ENCODE assay signal across 21 cellular contexts in the genomic region with DNA sequence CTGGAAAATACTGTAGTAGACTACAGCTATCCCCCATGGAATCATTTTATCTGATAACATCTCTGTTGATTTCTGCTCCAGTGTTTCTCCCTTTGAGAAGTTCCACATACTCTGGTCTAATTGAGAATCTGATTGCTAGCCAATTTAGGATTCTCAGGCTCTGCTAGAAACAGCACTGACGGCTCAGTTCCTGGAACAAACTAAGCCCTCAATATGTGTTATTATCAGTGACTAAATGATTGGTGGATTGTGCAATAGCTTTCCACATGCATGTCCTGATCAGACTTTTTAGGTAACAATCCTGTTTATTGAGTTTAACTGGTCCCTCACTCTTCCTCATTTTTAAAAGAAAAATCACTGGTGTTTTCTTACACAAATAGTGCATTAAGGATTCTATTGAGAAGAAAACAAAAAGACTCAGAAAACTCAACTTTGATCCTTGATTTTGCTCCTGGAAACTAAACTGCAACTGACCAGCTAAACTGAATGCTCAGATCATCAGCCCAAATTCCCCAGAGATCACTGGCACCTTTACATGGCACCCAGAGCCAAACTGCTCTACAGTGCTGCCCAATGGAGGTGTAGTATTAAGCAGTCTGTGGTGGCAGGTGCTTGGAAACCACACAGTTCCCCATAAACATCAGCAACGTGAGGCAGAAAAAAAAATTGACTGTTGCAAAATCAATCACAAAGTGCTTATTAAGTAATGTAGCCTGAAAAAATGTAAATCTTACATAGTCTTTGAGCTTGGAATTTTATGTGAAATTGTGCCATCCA.
DNase-seq lines count a peak whose midpoint lies in the region; ATAC-seq, FAIRE-seq and TF ChIP-seq lines count a peak whose summit lies in the region.
"Had no signal": no experiment of that assay in that cellular context is flagged by ENCODE, and none has a peak within 500 bp of the region (broad histone marks: within the 10 kb centered on the region; RNA-seq: fewer than 3 reads in every experiment).

No MANE protein-coding gene starts in this region.

- BruUV-seq in IMR-90 (replicated peaks; lab: Mats Ljungman, UMichigan) = no TSS peak

- H2AK5ac ChIP-seq in IMR-90 (ENCODE audit: low read depth, low read length) (no peak overlapping the region), H1 (ENCODE audit: low read depth, low read length) (no peak overlapping the region)

- H3K18ac ChIP-seq in IMR-90 (ENCODE audit: low read depth, low read length) (no peak overlapping the region), H1 (ENCODE audit: extremely low read depth, low read length) (no peak overlapping the region)

- H3K23ac ChIP-seq in IMR-90 (ENCODE audit: low read depth, low read length) (no peak overlapping the region), H1 (ENCODE audit: insufficient read length) (no peak overlapping the region)

- H4K8ac ChIP-seq in IMR-90 (ENCODE audit: low read depth in 2 of 2, low read length in 2 of 2) (no peak overlapping the region), H1 (ENCODE audit: extremely low read depth, insufficient read depth, low read length) (no peak overlapping the region)

- no peak overlapping the region for H3K14ac ChIP-seq in IMR-90 (replicated peaks; ENCODE audit: low read depth, low read length)
- no peak overlapping the region for H3K14ac ChIP-seq in H1 (ENCODE audit: insufficient read length)

- H3K27ac ChIP-seq in IMR-90 (ENCODE audit: insufficient read depth, low read length) = no peak overlapping the region
- H3K27ac ChIP-seq in H1 (ENCODE audit: low read depth, low read length) = no peak overlapping the region
- H3K27ac ChIP-seq: C4-2B, PC-9, RWPE1, SJCRH30 had no signal

- ATAC-seq in IMR-90 (ENCODE audit: low read depth) (no peak), sciatic nerve (peak; percentile 30), GM18867 (IDR thresholded peaks at IDR 0.05; ENCODE audit: unreplicated experiment) (no peak), GM18511 (IDR thresholded peaks at IDR 0.05; ENCODE audit: unreplicated experiment) (no peak)
- ATAC-seq: K562 had no signal

- H3K23me2 ChIP-seq in H1 (ENCODE audit: low read depth, low read length) = no peaks in the 10 kb centered on the region; the same call in 1 of the 2 replicates

- FAIRE-seq in H1 (lab: Jason Lieb, UNC) = no peak
- FAIRE-seq: D721Med, K562 had no signal

- H3K9me1 ChIP-seq in IMR-90 (ENCODE audit: insufficient read depth, low read length) = no peaks in the 10 kb centered on the region

- H2BK15ac ChIP-seq in IMR-90 (ENCODE audit: low read depth, low read length) = no peak overlapping the region
- H2BK15ac ChIP-seq in H1 (ENCODE audit: low read length) = no peak overlapping the region

- H2BK120ac ChIP-seq in IMR-90 (ENCODE audit: low read depth, low read length) (no peak overlapping the region), H1 (replicated peaks; ENCODE audit: low read depth, low read length) (no peak overlapping the region)

- no peak for TF ChIP-seq CTCF in IMR-90 (conservative IDR thresholded peaks at IDR 0.05; ENCODE audit: low read depth, low read length)
- no peak for TF ChIP-seq CTCF in H1 (IDR thresholded peaks at IDR 0.05; ENCODE audit: control extremely low read depth in 1 of 3, insufficient read depth in 1 of 3, low read depth in 1 of 3, low read length in 3 of 3)

- POLR2A ChIA-PET in IMR-90 (lab: Charles Lee; ENCODE audit: unreplicated experiment) = no interaction called here
- POLR2A ChIA-PET in H1 (lab: Charles Lee; ENCODE audit: partially characterized antibody) = no interaction called here

- no peak overlapping the region for H3K4me2 ChIP-seq in IMR-90 (ENCODE audit: low read depth, low read length)
- no peak overlapping the region for H3K4me2 ChIP-seq in H1 (ENCODE audit: insufficient read depth in 1 of 2, low read depth in 2 of 2, low read length in 2 of 2)
- H3K4me2 ChIP-seq: PC-9 had no signal

- TF ChIP-seq POLR2A in IMR-90 (IDR thresholded peaks at IDR 0.05; ENCODE audit: low read depth, low read length) (no peak), H1 (IDR thresholded peaks at IDR 0.05; ENCODE audit: control extremely low read depth in 1 of 2, low read depth in 2 of 2, low read length in 2 of 2) (no peak)

- in situ Hi-C loops in IMR-90 (cut with MboI; ENCODE audit: low sequenced_read_pairs) = no loop called here

- intact Hi-C loops in IMR-90 (cut with micrococcal nuclease) = no loop called here
- intact Hi-C loops in sciatic nerve (cut with DNase I) = no loop called here

- no CpG with 5 or more reads among the region's 2 CpGs for WGBS in IMR-90 (ENCODE audit: extremely low coverage in 2 of 2, insufficient read length in 1 of 2), 2 experiments
- 87% methylated on average over 2 of the region's 2 CpGs; no CpG with 5 or more reads in 1 of the 2 experiments for WGBS in H1 (ENCODE audit: extremely low coverage in 1 of 2, insufficient coverage in 1 of 2, insufficient read length in 1 of 2, insufficient replicate concordance in 2 of 2, low coverage in 1 of 2, low lambda C conversion rate in 2 of 2, missing lambda C conversion rate in 1 of 2), 2 experiments

- TF ChIP-seq RAD21 in IMR-90 (IDR thresholded peaks at IDR 0.05; ENCODE audit: low read length) = no peak
- no peak for TF ChIP-seq RAD21 in H1 (IDR thresholded peaks at IDR 0.05 in 1 of 2, conservative IDR thresholded peaks at IDR 0.05 in 1 of 2; ENCODE audit: low read depth in 2 of 2, low read length in 2 of 2)

- H3K27me3 ChIP-seq in IMR-90 (ENCODE audit: control insufficient read depth, insufficient read depth, low read length) (no peaks in the 10 kb centered on the region), H1 (replicated peaks in 1 of 4; ENCODE audit: control insufficient read depth in 3 of 4, extremely low read depth in 1 of 4, insufficient read depth in 3 of 4, low read length in 3 of 4) (no peaks in the 10 kb centered on the region)
- H3K27me3 ChIP-seq: SJCRH30 had no signal

- H3K9ac ChIP-seq in IMR-90 (ENCODE audit: low read depth, low read length) (no peak overlapping the region), H1 (replicated peaks in 1 of 4; ENCODE audit: extremely low read depth in 1 of 4, low read depth in 3 of 4, low read length in 3 of 4) (no peak overlapping the region)

- H3K4ac ChIP-seq in IMR-90 (ENCODE audit: low read depth, low read length) (no peak overlapping the region), H1 (replicated peaks; ENCODE audit: insufficient read length, low read depth, low read length) (no peak overlapping the region)

- H3K36me3 ChIP-seq in IMR-90 (ENCODE audit: control insufficient read depth, insufficient read depth, low read length) (no peaks in the 10 kb centered on the region), H1 (ENCODE audit: control insufficient read depth in 2 of 4, insufficient read depth in 4 of 4, low read length in 3 of 4) (no peaks in the 10 kb centered on the region)
- H3K36me3 ChIP-seq: SJCRH30 had no signal

- H3K4me3 ChIP-seq in IMR-90 (ENCODE audit: insufficient read depth, low read depth, low read length) = no peak overlapping the region
- H3K4me3 ChIP-seq in H1 (ENCODE audit: extremely low read depth in 1 of 4, insufficient read depth in 2 of 4, low read depth in 3 of 4, low read length in 4 of 4) = no peak overlapping the region
- H3K4me3 ChIP-seq: K562, PC-9, SJCRH30 had no signal

- dilution Hi-C loops in IMR-90 (cut with HindIII; ENCODE audit: low sequenced_read_pairs, unreplicated experiment) = no loop called here

- no peaks in the 10 kb centered on the region for H3K79me1 ChIP-seq in IMR-90 (ENCODE audit: low read depth in 1 of 2, low read length in 2 of 2)
- H3K79me1 ChIP-seq in H1 (ENCODE audit: low read depth, low read length) = no peaks in the 10 kb centered on the region

- no peaks in the 10 kb centered on the region for H3K79me2 ChIP-seq in H1 (ENCODE audit: control insufficient read depth in 1 of 2, insufficient read depth in 2 of 2, low read length in 2 of 2)

- H3K9me3 ChIP-seq in IMR-90 (ENCODE audit: control insufficient read depth, insufficient read depth, low read length) (no peaks in the 10 kb centered on the region), H1 (ENCODE audit: insufficient read depth in 2 of 2, low read depth in 1 of 2, low read length in 1 of 2) (peaks cover 3 to 8% of the 10 kb centered on the region in 2 experiments)
- H3K9me3 ChIP-seq: SJCRH30 had no signal

- no peak overlapping the region for H2BK5ac ChIP-seq in IMR-90 (ENCODE audit: low read depth, low read length, poor library complexity, severe bottlenecking)
- H2BK5ac ChIP-seq in H1 (ENCODE audit: low read depth, low read length) = no peak overlapping the region

- CTCF ChIA-PET in IMR-90 (lab: Yijun Ruan, JAX) (no interaction called here), H1 (lab: Charles Lee; ENCODE audit: partially characterized antibody) (interaction anchor here (0.6 to 1.1 kb wide), 3 partner anchors 13 to 909 kb away, joined by 3 read pairs; no protein-coding TSS in a partner anchor)

- H4K91ac ChIP-seq in IMR-90 (ENCODE audit: insufficient read depth, low read depth, low read length) = no peak overlapping the region
- H4K91ac ChIP-seq in H1 (replicated peaks; ENCODE audit: insufficient read length, low read length) = no peak overlapping the region

- H2AFZ ChIP-seq in IMR-90 (replicated peaks; ENCODE audit: low read length, poor library complexity) = no peak overlapping the region
- no peak overlapping the region for H2AFZ ChIP-seq in H1 (ENCODE audit: low read length)
- H2AFZ ChIP-seq: PC-9 had no signal

- no peak overlapping the region for H2BK12ac ChIP-seq in H1 (ENCODE audit: low read depth, low read length)

- no peak overlapping the region for H2AK9ac ChIP-seq in IMR-90 (replicated peaks; ENCODE audit: low read depth, low read length, poor library complexity)

- no peak for TF ChIP-seq EP300 in H1 (IDR thresholded peaks at IDR 0.05; ENCODE audit: borderline replicate concordance in 1 of 2, low read depth in 2 of 2, low read length in 2 of 2)

- H4K5ac ChIP-seq in IMR-90 (ENCODE audit: low read depth, low read length) = no peak overlapping the region
- H4K5ac ChIP-seq in H1 (ENCODE audit: insufficient read length, low read depth, low read length) = no peak overlapping the region

- peak; percentile 26 for DNase-seq in Ammon's horn (ENCODE audit: low spot score)
- no peak for DNase-seq in IMR-90
- no peak for DNase-seq in H1 (ENCODE audit: low read depth in 1 of 2, low spot score in 2 of 2)
- DNase-seq in sciatic nerve (ENCODE audit: low spot score) = no peak
- no peak for DNase-seq in T1000 (lab: John Stamatoyannopoulos, UW)
- DNase-seq: ACHN, DMS79 treated with DMSO at 0.1 percent for 48 hours, HCEC 1CT, NCI-H1105, NCI-H1694, NCI-H2081 treated with DMSO at 0.1 percent for 48 hours, NCI-H226, NCI-H526, PC-9, SJCRH30 had no signal

- H4K20me1 ChIP-seq in IMR-90 (ENCODE audit: insufficient read depth, low read length) (no peaks in the 10 kb centered on the region), H1 (replicated peaks in 1 of 2; ENCODE audit: control insufficient read depth in 1 of 2, insufficient read depth in 2 of 2, low read length in 2 of 2) (no peaks in the 10 kb centered on the region)

- no peak overlapping the region for H3K56ac ChIP-seq in IMR-90 (ENCODE audit: extremely low read depth, insufficient read depth, low read length)
- H3K56ac ChIP-seq in H1 (replicated peaks; ENCODE audit: insufficient read length, low read depth, low read length) = no peak overlapping the region

- H3K4me1 ChIP-seq in IMR-90 (ENCODE audit: control insufficient read depth, insufficient read depth, low read length) (no peaks in the 10 kb centered on the region), H1 (replicated peaks in 1 of 4; ENCODE audit: control insufficient read depth in 3 of 4, insufficient read depth in 4 of 4, low read length in 3 of 4) (peaks cover 0 to 3% (median 0%) of the 10 kb centered on the region in 4 experiments; a peak in 1 of 7 replicates)
- H3K4me1 ChIP-seq: SJCRH30 had no signal

- H2BK20ac ChIP-seq in IMR-90 (ENCODE audit: low read depth, low read length) (no peak overlapping the region), H1 (ENCODE audit: low read length) (no peak overlapping the region)
